ENCODE assay signal across 1 cellular context in genomic region chr2:231065966-231066365, GRCh38.
TF ChIP-seq lines count a peak whose summit lies in the region.

No MANE protein-coding gene starts in this region.

TF ChIP-seq in HepG2, 621 proteins besides CTCF, POLR2A, EP300 and RAD21 (continued from another document and continues in another):
- TF ChIP-seq CBFB (CRISPR knock-in tag; IDR thresholded peaks at IDR 0.05) (no peak), ZNF451 (CRISPR knock-in tag; IDR thresholded peaks at IDR 0.05) (no peak), ZNF83 (CRISPR knock-in tag; IDR thresholded peaks at IDR 0.05; ENCODE audit: borderline replicate concordance) (no peak), THAP8 (CRISPR knock-in tag; IDR thresholded peaks at IDR 0.05; ENCODE audit: borderline replicate concordance) (no peak), CENPT (CRISPR knock-in tag; IDR thresholded peaks at IDR 0.05; ENCODE audit: low read depth) (no peak), ZNF710 (CRISPR knock-in tag; IDR thresholded peaks at IDR 0.05; ENCODE audit: borderline replicate concordance) (no peak), TEAD3 (CRISPR knock-in tag; optimal IDR thresholded peaks at IDR 0.05; ENCODE audit: borderline replicate concordance) (peak; percentile 96), ZNF335 (CRISPR knock-in tag; IDR thresholded peaks at IDR 0.05) (peak; percentile 97), ZNF230 (CRISPR knock-in tag; IDR thresholded peaks at IDR 0.05) (no peak), ZNF225 (CRISPR knock-in tag; IDR thresholded peaks at IDR 0.05) (no peak), ZBTB38 (CRISPR knock-in tag; IDR thresholded peaks at IDR 0.05) (no peak), ZNF281 (CRISPR knock-in tag; IDR thresholded peaks at IDR 0.05; ENCODE audit: borderline replicate concordance) (no peak), ZNF782 (CRISPR knock-in tag; IDR thresholded peaks at IDR 0.05; ENCODE audit: borderline replicate concordance) (no peak), ZBTB44 (CRISPR knock-in tag; IDR thresholded peaks at IDR 0.05) (no peak), NR2F2 (IDR thresholded peaks at IDR 0.05; ENCODE audit: borderline replicate concordance, low read depth) (no peak), PAF1 (CRISPR knock-in tag; IDR thresholded peaks at IDR 0.05) (no peak), MEIS2 (CRISPR knock-in tag; IDR thresholded peaks at IDR 0.05) (no peak), PCBP1 (IDR thresholded peaks at IDR 0.05; ENCODE audit: borderline replicate concordance, low read depth, low read length) (no peak), EEA1 (CRISPR knock-in tag; IDR thresholded peaks at IDR 0.05; ENCODE audit: borderline replicate concordance) (no peak), SAFB2 (CRISPR knock-in tag; IDR thresholded peaks at IDR 0.05; ENCODE audit: borderline replicate concordance, low read depth) (no peak), ZSCAN25 (CRISPR knock-in tag; IDR thresholded peaks at IDR 0.05) (no peak), KLF9 (CRISPR knock-in tag; IDR thresholded peaks at IDR 0.05; ENCODE audit: low read depth) (no peak), DNMT1 (CRISPR knock-in tag; IDR thresholded peaks at IDR 0.05) (no peak), ZNF251 (CRISPR knock-in tag; IDR thresholded peaks at IDR 0.05) (no peak), SIX4 (CRISPR knock-in tag; IDR thresholded peaks at IDR 0.05) (peak; percentile 38; the same call in 1 of the 2 replicates), ZNF674 (CRISPR knock-in tag; IDR thresholded peaks at IDR 0.05; ENCODE audit: low read depth) (no peak), ZNF234 (CRISPR knock-in tag; conservative IDR thresholded peaks at IDR 0.05) (no peak), STAT5B (CRISPR knock-in tag; IDR thresholded peaks at IDR 0.05) (no peak), FOXM1 (CRISPR knock-in tag; IDR thresholded peaks at IDR 0.05) (no peak), ZNF747 (CRISPR knock-in tag; IDR thresholded peaks at IDR 0.05; ENCODE audit: borderline replicate concordance) (no peak), TBX3 (IDR thresholded peaks at IDR 0.05; ENCODE audit: borderline replicate concordance) (no peak), JUN (CRISPR knock-in tag; IDR thresholded peaks at IDR 0.05) (no peak), ZNF124 (CRISPR knock-in tag; IDR thresholded peaks at IDR 0.05) (no peak), RNF2 (conservative IDR thresholded peaks at IDR 0.05; ENCODE audit: low read depth) (no peak), SSRP1 (CRISPR knock-in tag; IDR thresholded peaks at IDR 0.05) (no peak), ZSCAN30 (CRISPR knock-in tag; IDR thresholded peaks at IDR 0.05) (no peak), SIN3B (IDR thresholded peaks at IDR 0.05; ENCODE audit: low read length) (no peak), RCOR2 (CRISPR knock-in tag; IDR thresholded peaks at IDR 0.05) (peak; percentile 83), ZNF407 (CRISPR knock-in tag; IDR thresholded peaks at IDR 0.05; ENCODE audit: not compliant biosample characterization) (no peak)
- TF ChIP-seq, protein P1, sequence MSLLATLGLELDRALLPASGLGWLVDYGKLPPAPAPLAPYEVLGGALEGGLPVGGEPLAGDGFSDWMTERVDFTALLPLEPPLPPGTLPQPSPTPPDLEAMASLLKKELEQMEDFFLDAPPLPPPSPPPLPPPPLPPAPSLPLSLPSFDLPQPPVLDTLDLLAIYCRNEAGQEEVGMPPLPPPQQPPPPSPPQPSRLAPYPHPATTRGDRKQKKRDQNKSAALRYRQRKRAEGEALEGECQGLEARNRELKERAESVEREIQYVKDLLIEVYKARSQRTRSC (CRISPR knock-in tag; IDR thresholded peaks at IDR 0.05; ENCODE audit: low read depth): no peak
- TF ChIP-seq, protein P2, sequence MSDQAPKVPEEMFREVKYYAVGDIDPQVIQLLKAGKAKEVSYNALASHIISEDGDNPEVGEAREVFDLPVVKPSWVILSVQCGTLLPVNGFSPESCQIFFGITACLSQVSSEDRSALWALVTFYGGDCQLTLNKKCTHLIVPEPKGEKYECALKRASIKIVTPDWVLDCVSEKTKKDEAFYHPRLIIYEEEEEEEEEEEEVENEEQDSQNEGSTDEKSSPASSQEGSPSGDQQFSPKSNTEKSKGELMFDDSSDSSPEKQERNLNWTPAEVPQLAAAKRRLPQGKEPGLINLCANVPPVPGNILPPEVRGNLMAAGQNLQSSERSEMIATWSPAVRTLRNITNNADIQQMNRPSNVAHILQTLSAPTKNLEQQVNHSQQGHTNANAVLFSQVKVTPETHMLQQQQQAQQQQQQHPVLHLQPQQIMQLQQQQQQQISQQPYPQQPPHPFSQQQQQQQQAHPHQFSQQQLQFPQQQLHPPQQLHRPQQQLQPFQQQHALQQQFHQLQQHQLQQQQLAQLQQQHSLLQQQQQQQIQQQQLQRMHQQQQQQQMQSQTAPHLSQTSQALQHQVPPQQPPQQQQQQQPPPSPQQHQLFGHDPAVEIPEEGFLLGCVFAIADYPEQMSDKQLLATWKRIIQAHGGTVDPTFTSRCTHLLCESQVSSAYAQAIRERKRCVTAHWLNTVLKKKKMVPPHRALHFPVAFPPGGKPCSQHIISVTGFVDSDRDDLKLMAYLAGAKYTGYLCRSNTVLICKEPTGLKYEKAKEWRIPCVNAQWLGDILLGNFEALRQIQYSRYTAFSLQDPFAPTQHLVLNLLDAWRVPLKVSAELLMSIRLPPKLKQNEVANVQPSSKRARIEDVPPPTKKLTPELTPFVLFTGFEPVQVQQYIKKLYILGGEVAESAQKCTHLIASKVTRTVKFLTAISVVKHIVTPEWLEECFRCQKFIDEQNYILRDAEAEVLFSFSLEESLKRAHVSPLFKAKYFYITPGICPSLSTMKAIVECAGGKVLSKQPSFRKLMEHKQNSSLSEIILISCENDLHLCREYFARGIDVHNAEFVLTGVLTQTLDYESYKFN (CRISPR knock-in tag; conservative IDR thresholded peaks at IDR 0.05): peak; percentile 60
- TF ChIP-seq, protein P3, sequence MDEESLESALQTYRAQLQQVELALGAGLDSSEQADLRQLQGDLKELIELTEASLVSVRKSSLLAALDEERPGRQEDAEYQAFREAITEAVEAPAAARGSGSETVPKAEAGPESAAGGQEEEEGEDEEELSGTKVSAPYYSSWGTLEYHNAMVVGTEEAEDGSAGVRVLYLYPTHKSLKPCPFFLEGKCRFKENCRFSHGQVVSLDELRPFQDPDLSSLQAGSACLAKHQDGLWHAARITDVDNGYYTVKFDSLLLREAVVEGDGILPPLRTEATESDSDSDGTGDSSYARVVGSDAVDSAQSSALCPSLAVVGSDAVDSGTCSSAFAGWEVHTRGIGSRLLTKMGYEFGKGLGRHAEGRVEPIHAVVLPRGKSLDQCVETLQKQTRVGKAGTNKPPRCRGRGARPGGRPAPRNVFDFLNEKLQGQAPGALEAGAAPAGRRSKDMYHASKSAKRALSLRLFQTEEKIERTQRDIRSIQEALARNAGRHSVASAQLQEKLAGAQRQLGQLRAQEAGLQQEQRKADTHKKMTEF (CRISPR knock-in tag; IDR thresholded peaks at IDR 0.05): peak; percentile 84; the same call in 1 of the 2 replicates
- TF ChIP-seq, protein P4, sequence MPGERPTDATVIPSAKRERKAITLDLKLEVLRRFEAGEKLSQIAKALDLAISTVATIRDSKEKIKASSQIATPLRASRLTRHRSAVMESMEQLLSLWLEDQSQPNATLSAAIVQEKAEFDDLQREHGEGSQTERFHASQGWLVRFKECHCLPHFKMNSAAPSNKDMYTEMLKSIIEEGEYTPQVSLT (CRISPR knock-in tag; IDR thresholded peaks at IDR 0.05; ENCODE audit: borderline replicate concordance, low read depth): no peak
